In genomic region chr14:90381011-90381790, GRCh38 we compare ENCODE assay signal across 8 cellular contexts. TPM values are rescaled to one million over a fixed set of nuclear protein-coding genes. Genes with fewer than 3 reads are reported as not detected.
A peak's percentile ranks its signal among the peaks of the same experiment; 100 is the strongest.
DNase-seq lines count a peak whose midpoint lies in the region; ATAC-seq and TF ChIP-seq lines count a peak whose summit lies in the region.

No MANE protein-coding gene starts in this region.

- peak overlapping the region; percentile 29 for H3K27ac Mint-ChIP-seq in activated CD4-positive, alpha-beta T cell treated with anti-CD3 and anti-CD28 coated beads for 36 hours
- H3K27ac Mint-ChIP-seq in activated CD4-positive, alpha-beta T cell treated with anti-CD3 and anti-CD28 coated beads, Interleukin-2, amount 10 ng/mL, durations not matched to agents 7 days and 5 days = no peak overlapping the region

- POLR2A ChIA-PET in activated CD4-positive, alpha-beta T cell treated with anti-CD3 and anti-CD28 coated beads for 36 hours (lab: Charles Lee) = interaction anchor here (0.6 to 4.0 kb wide), 6 partner anchors 9 to 959 kb away, joined by 3 to 36 read pairs (median 4); partner anchors contain the start of gene CALM1
- POLR2A ChIA-PET in activated CD4-positive, alpha-beta T cell treated with anti-CD3 and anti-CD28 coated beads, Interleukin-2, amount 10 ng/mL, durations not matched to agents 7 days and 5 days (lab: Charles Lee) = no interaction called here
- POLR2A ChIA-PET in RWPE1 (lab: Yijun Ruan, JAX; ENCODE audit: low non-redundant PET) = no interaction called here

- H3K27me3 Mint-ChIP-seq in activated CD4-positive, alpha-beta T cell treated with anti-CD3 and anti-CD28 coated beads for 36 hours = no peaks in the 10 kb centered on the region
- H3K27me3 Mint-ChIP-seq in activated CD4-positive, alpha-beta T cell treated with anti-CD3 and anti-CD28 coated beads, Interleukin-2, amount 10 ng/mL, durations not matched to agents 7 days and 5 days = no peaks in the 10 kb centered on the region

- H3K4me3 ChIP-seq in body of pancreas (no peak overlapping the region), right lobe of liver (no peak overlapping the region), thyroid gland (replicated peaks in 1 of 3) (no peak overlapping the region)

- intact Hi-C loops in activated CD4-positive, alpha-beta T cell treated with anti-CD3 and anti-CD28 coated beads for 36 hours (cut with DNase I, micrococcal nuclease) = loop anchor here (5.0 to 10.0 kb wide), 9 partner anchors 124 to 1036 kb away; partner anchors contain the start of genes CCDC88C (in 1 of the 2), FOXN3 (in 1 of the 2), PSMC1 (in 1 of the 2) and TDP1 (in 1 of the 2)
- intact Hi-C loops in body of pancreas (cut with DNase I) = no loop called here
- intact Hi-C loops in right lobe of liver (cut with DNase I) = no loop called here
- intact Hi-C loops in thyroid gland (cut with DNase I) = loop anchor here (10.0 kb wide), 1 partner anchor 46 kb away; the partner anchor contains the start of gene NRDE2

- TF ChIP-seq POLR2A in body of pancreas (IDR thresholded peaks at IDR 0.05) = peak in 2 of 3 donors; percentile 47 to 51
- TF ChIP-seq POLR2A in right lobe of liver (IDR thresholded peaks at IDR 0.05) = no peak
- peak in 1 of 2 donors; percentile 51 for TF ChIP-seq POLR2A in thyroid gland (IDR thresholded peaks at IDR 0.05)

- no peak overlapping the region for H3K4me3 Mint-ChIP-seq in activated CD4-positive, alpha-beta T cell treated with anti-CD3 and anti-CD28 coated beads for 36 hours
- H3K4me3 Mint-ChIP-seq in activated CD4-positive, alpha-beta T cell treated with anti-CD3 and anti-CD28 coated beads, Interleukin-2, amount 10 ng/mL, durations not matched to agents 7 days and 5 days = no peak overlapping the region

- H3K9me3 Mint-ChIP-seq in activated CD4-positive, alpha-beta T cell treated with anti-CD3 and anti-CD28 coated beads for 36 hours (ENCODE audit: low read depth) = no peaks in the 10 kb centered on the region
- no peaks in the 10 kb centered on the region for H3K9me3 Mint-ChIP-seq in activated CD4-positive, alpha-beta T cell treated with anti-CD3 and anti-CD28 coated beads, Interleukin-2, amount 10 ng/mL, durations not matched to agents 7 days and 5 days

- WGBS in body of pancreas, 2 donors = 46 to 48% methylated on average over 8 of the region's 8 CpGs
- WGBS in right lobe of liver (ENCODE audit: insufficient coverage, low coverage, low lambda C conversion rate, missing lambda C conversion rate) = 56% methylated on average over 7 of the region's 8 CpGs
- 74 to 78% methylated on average over 8 of the region's 8 CpGs for WGBS in thyroid gland, 2 donors

- no peaks in the 10 kb centered on the region for H3K27me3 ChIP-seq in body of pancreas
- H3K27me3 ChIP-seq in right lobe of liver = no peaks in the 10 kb centered on the region
- no peaks in the 10 kb centered on the region for H3K27me3 ChIP-seq in thyroid gland

- H3K4me1 ChIP-seq in body of pancreas = peaks cover 34% of the 10 kb centered on the region
- H3K4me1 ChIP-seq in right lobe of liver = peaks cover 0 to 19% (median 10%) of the 10 kb centered on the region in 4 donors
- peaks cover 15 to 17% of the 10 kb centered on the region in 2 donors for H3K4me1 ChIP-seq in thyroid gland

- peak in 1 of 7 experiments; percentile 6 for TF ChIP-seq CTCF in body of pancreas (IDR thresholded peaks at IDR 0.05)
- TF ChIP-seq CTCF in right lobe of liver (IDR thresholded peaks at IDR 0.05) = no peak
- TF ChIP-seq CTCF in thyroid gland (IDR thresholded peaks at IDR 0.05) = peak in 1 of 6 experiments; percentile 17
- no peak for TF ChIP-seq CTCF in RWPE1 (conservative IDR thresholded peaks at IDR 0.05; ENCODE audit: low read depth)

- H3K9me3 ChIP-seq in body of pancreas = no peaks in the 10 kb centered on the region
- no peaks in the 10 kb centered on the region for H3K9me3 ChIP-seq in right lobe of liver
- no peaks in the 10 kb centered on the region for H3K9me3 ChIP-seq in thyroid gland

- no peaks in the 10 kb centered on the region for H3K36me3 Mint-ChIP-seq in activated CD4-positive, alpha-beta T cell treated with anti-CD3 and anti-CD28 coated beads for 36 hours (ENCODE audit: low read depth)
- H3K36me3 Mint-ChIP-seq in activated CD4-positive, alpha-beta T cell treated with anti-CD3 and anti-CD28 coated beads, Interleukin-2, amount 10 ng/mL, durations not matched to agents 7 days and 5 days (ENCODE audit: low read depth) = peaks cover 2% of the 10 kb centered on the region

- peak overlapping the region; percentile 81 to 99 (median 97) for H3K27ac ChIP-seq in body of pancreas
- peak overlapping the region in 2 of 3 donors; percentile 99 to 100 for H3K27ac ChIP-seq in right lobe of liver
- peak overlapping the region in 2 of 3 donors; percentile 97 to 100 for H3K27ac ChIP-seq in thyroid gland
- no peak overlapping the region for H3K27ac ChIP-seq in RWPE1

- CTCF ChIA-PET in activated CD4-positive, alpha-beta T cell treated with anti-CD3 and anti-CD28 coated beads for 36 hours (lab: Charles Lee) = interaction anchor here (1.6 to 2.4 kb wide), 4 partner anchors 14 to 377 kb away, joined by 4 to 10 read pairs (median 4); partner anchors contain the start of gene CALM1
- CTCF ChIA-PET in activated CD4-positive, alpha-beta T cell treated with anti-CD3 and anti-CD28 coated beads, Interleukin-2, amount 10 ng/mL, durations not matched to agents 7 days and 5 days (lab: Charles Lee) = interaction anchor here (1.6 kb wide), 1 partner anchor 19 kb away, joined by 8 read pairs; no protein-coding TSS in a partner anchor
- CTCF ChIA-PET in RWPE1 (lab: Yijun Ruan, JAX) = interaction anchor here (0.6 kb wide), 1 partner anchor 307 kb away, joined by 5 read pairs; no protein-coding TSS in a partner anchor

- ATAC-seq in activated CD4-positive, alpha-beta T cell treated with anti-CD3 and anti-CD28 coated beads for 36 hours = no peak
- ATAC-seq in body of pancreas (no peak), right lobe of liver (no peak), HG03457 (IDR thresholded peaks at IDR 0.05; ENCODE audit: unreplicated experiment) (no peak)

- H3K4me1 Mint-ChIP-seq in activated CD4-positive, alpha-beta T cell treated with anti-CD3 and anti-CD28 coated beads for 36 hours = peaks cover 20% of the 10 kb centered on the region
- peaks cover 21% of the 10 kb centered on the region for H3K4me1 Mint-ChIP-seq in activated CD4-positive, alpha-beta T cell treated with anti-CD3 and anti-CD28 coated beads, Interleukin-2, amount 10 ng/mL, durations not matched to agents 7 days and 5 days

- no peaks in the 10 kb centered on the region for H3K36me3 ChIP-seq in body of pancreas (replicated peaks in 1 of 2; ENCODE audit: insufficient read depth in 1 of 2, low read depth in 2 of 2)
- H3K36me3 ChIP-seq in right lobe of liver = no peaks in the 10 kb centered on the region
- no peaks in the 10 kb centered on the region for H3K36me3 ChIP-seq in thyroid gland

- no peak for DNase-seq in activated CD4-positive, alpha-beta T cell treated with anti-CD3 and anti-CD28 coated beads for 36 hours
- DNase-seq in activated CD4-positive, alpha-beta T cell treated with anti-CD3 and anti-CD28 coated beads, Interleukin-2, amount 10 ng/mL, durations not matched to agents 7 days and 5 days = no peak
- DNase-seq in body of pancreas (peak; percentile 48 to 68 (median 66)), right lobe of liver (no peak), thyroid gland (peak; percentile 54 to 57), RWPE1 (ENCODE audit: low spot score) (no peak)
- DNase-seq in stimulated activated CD4-positive, alpha-beta T cell treated with anti-CD3 and anti-CD28 coated beads, Interleukin-2, amount 100 ng/mL, for 24 hours = no peak

RNA-seq across cellular contexts. Expression of gene CALM1, which starts 15.6 kb away (rescaled TPM):
- total RNA-seq in activated CD4-positive, alpha-beta T cell treated with anti-CD3 and anti-CD28 coated beads for 36 hours = 100 to 1,000 TPM; 510 to 518 TPM
- 100 to 1,000 TPM; 859 to 914 TPM for total RNA-seq in activated CD4-positive, alpha-beta T cell treated with anti-CD3 and anti-CD28 coated beads, Interleukin-2, amount 10 ng/mL, durations not matched to agents 7 days and 5 days
- total RNA-seq in body of pancreas (100 to 1,000 TPM; 137 to 199 TPM), right lobe of liver (100 to 1,000 TPM; 143 to 207 (median 161) TPM), thyroid gland (100 to 1,000 TPM; 262 to 355 (median 294) TPM)

RNA-seq across cellular contexts. Expression of gene NRDE2, which starts 49.5 kb away (rescaled TPM):
- total RNA-seq in activated CD4-positive, alpha-beta T cell treated with anti-CD3 and anti-CD28 coated beads for 36 hours = 10 to 100 TPM; 22.8 to 25.3 TPM
- 10 to 100 TPM; 21.2 to 23.2 TPM for total RNA-seq in activated CD4-positive, alpha-beta T cell treated with anti-CD3 and anti-CD28 coated beads, Interleukin-2, amount 10 ng/mL, durations not matched to agents 7 days and 5 days
- total RNA-seq in body of pancreas (10 to 100 TPM; 11.7 to 65.6 TPM), right lobe of liver (10 to 100 TPM in 5 of 6 experiments, 1 to 10 TPM in 1; 7.9 to 16.3 (median 13.8) TPM), thyroid gland (10 to 100 TPM; 21.7 to 38.7 (median 26.7) TPM)

Comparison
In these comparisons a context has a peak if more than half of its experiments do, and no peak if none do; other contexts are left out.
1. DNase-seq: peak in body of pancreas (4 of 4) and thyroid gland (2 of 2); none in activated CD4-positive, alpha-beta T cell treated with anti-CD3 and anti-CD28 coated beads for 36 hours (single experiment), activated CD4-positive, alpha-beta T cell treated with anti-CD3 and anti-CD28 coated beads, Interleukin-2, amount 10 ng/mL, durations not matched to agents 7 days and 5 days (single experiment), right lobe of liver (0 of 3), stimulated activated CD4-positive, alpha-beta T cell treated with anti-CD3 and anti-CD28 coated beads, Interleukin-2, amount 100 ng/mL, for 24 hours (0 of 2) and RWPE1 (single experiment).
2. intact Hi-C loops: an anchor here in activated CD4-positive, alpha-beta T cell treated with anti-CD3 and anti-CD28 coated beads for 36 hours (5.0 to 10.0 kb wide) and thyroid gland (10.0 kb wide); none called in body of pancreas and right lobe of liver.